24 cellular contexts compared by ENCODE assay signal in the genomic region with DNA sequence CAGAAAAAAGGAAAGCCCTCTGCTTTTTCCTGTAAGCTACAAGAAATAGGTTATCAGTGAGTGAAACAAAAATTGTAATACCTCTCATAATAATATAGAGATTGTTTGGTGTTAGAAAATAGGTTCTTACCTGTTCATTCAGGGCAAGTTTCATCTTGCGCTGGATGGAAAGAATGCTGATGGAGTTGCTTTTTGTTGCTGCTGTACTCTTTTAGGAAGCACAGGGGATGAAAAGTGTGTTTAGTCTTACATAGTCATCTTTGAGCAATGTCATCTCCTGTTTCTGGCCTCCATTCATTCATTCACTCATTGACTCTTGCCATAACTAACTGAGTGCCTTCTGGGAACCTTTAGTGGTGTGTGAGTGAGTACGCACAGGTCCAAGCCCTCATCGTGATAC. TPM values are rescaled to one million over a fixed set of nuclear protein-coding genes. Genes with fewer than 3 reads are reported as not detected.
A peak's percentile ranks its signal among the peaks of the same experiment; 100 is the strongest.
DNase-seq lines count a peak whose midpoint lies in the region; ATAC-seq and TF ChIP-seq lines count a peak whose summit lies in the region.
"Had no signal": no experiment of that assay in that cellular context is flagged by ENCODE, and none has a peak within 500 bp of the region (broad histone marks: within the 10 kb centered on the region; RNA-seq: fewer than 3 reads in every experiment).

No MANE protein-coding gene starts in this region.

- intact Hi-C loops in breast epithelium (cut with DNase I; ENCODE audit: low total_unique reads) (no loop called here), MCF 10A (cut with micrococcal nuclease) (no loop called here), prostate gland (cut with DNase I) (no loop called here)
- intact Hi-C loops in activated T-helper 2 cell treated with anti-CD3 and anti-CD28 coated beads, Interferon-gamma antibody, Interleukin-2, Interleukin-4, amounts not matched to agents 10 μg/mL and 5 μg/mL and 100 μg/mL, durations not matched to agents 14 hours and 24 hours and 36 hours (cut with micrococcal nuclease), result no loop called here

- H3K36me3 ChIP-seq in breast epithelium (no peaks in the 10 kb centered on the region), prostate gland (no peaks in the 10 kb centered on the region)

- H3K9me3 ChIP-seq in breast epithelium, result no peaks in the 10 kb centered on the region
- no peaks in the 10 kb centered on the region for H3K9me3 ChIP-seq in prostate gland

- TF ChIP-seq POLR2A in breast epithelium (IDR thresholded peaks at IDR 0.05) (no peak), prostate gland (IDR thresholded peaks at IDR 0.05) (no peak)

- no TSS peak for BruUV-seq in MCF 10A (replicated peaks; lab: Mats Ljungman, UMichigan)

- WGBS in prostate gland, result 47% methylated on average over 3 of the region's 3 CpGs

- TF ChIP-seq CTCF in breast epithelium (IDR thresholded peaks at IDR 0.05), result no peak
- TF ChIP-seq CTCF in MCF 10A (IDR thresholded peaks at IDR 0.05; ENCODE audit: unreplicated experiment), result no peak
- TF ChIP-seq CTCF in prostate gland (IDR thresholded peaks at IDR 0.05), result no peak

- H3K27ac ChIP-seq in breast epithelium (peak overlapping the region; percentile 54 to 62), epithelial cell of prostate (peak overlapping the region; percentile 29), prostate gland (peak overlapping the region; percentile 39 to 44)
- H3K27ac ChIP-seq: 22Rv1, C4-2B, SK-N-MC had no signal

- H3K27me3 ChIP-seq in breast epithelium (no peaks in the 10 kb centered on the region), prostate gland (replicated peaks; ENCODE audit: insufficient read depth) (no peaks in the 10 kb centered on the region)

- POLR2A ChIA-PET in MCF 10A (lab: Yijun Ruan, JAX), result interaction anchor here (0.6 kb wide), 2 partner anchors 67 to 111 kb away, joined by 3 read pairs; no protein-coding TSS in a partner anchor

- H3K27ac Mint-ChIP-seq in MCF 10A (ENCODE audit: low read depth, unreplicated experiment), result no peak overlapping the region
- H3K27ac Mint-ChIP-seq in activated T-helper 2 cell treated with anti-CD3 and anti-CD28 coated beads, Interferon-gamma antibody, Interleukin-2, Interleukin-4, amounts not matched to agents 10 μg/mL and 5 μg/mL and 100 μg/mL, durations not matched to agents 14 hours and 24 hours and 36 hours, result no peak overlapping the region
- H3K27ac Mint-ChIP-seq: B cell; CD8-positive, alpha-beta memory T cell had no signal

- no peaks in the 10 kb centered on the region for H3K36me3 Mint-ChIP-seq in MCF 10A (ENCODE audit: insufficient read depth, unreplicated experiment)
- no peaks in the 10 kb centered on the region for H3K36me3 Mint-ChIP-seq in activated T-helper 2 cell treated with anti-CD3 and anti-CD28 coated beads, Interferon-gamma antibody, Interleukin-2, Interleukin-4, amounts not matched to agents 10 μg/mL and 5 μg/mL and 100 μg/mL, durations not matched to agents 14 hours and 24 hours and 36 hours (ENCODE audit: low read depth)
- H3K36me3 Mint-ChIP-seq: CD8-positive, alpha-beta memory T cell had no signal

- no peaks in the 10 kb centered on the region for H3K9me3 Mint-ChIP-seq in MCF 10A (ENCODE audit: unreplicated experiment)
- H3K9me3 Mint-ChIP-seq in activated T-helper 2 cell treated with anti-CD3 and anti-CD28 coated beads, Interferon-gamma antibody, Interleukin-2, Interleukin-4, amounts not matched to agents 10 μg/mL and 5 μg/mL and 100 μg/mL, durations not matched to agents 14 hours and 24 hours and 36 hours, result no peaks in the 10 kb centered on the region

- H3K4me1 ChIP-seq in breast epithelium (no peaks in the 10 kb centered on the region), prostate gland (replicated peaks) (peaks cover 4% of the 10 kb centered on the region)

- H3K4me3 Mint-ChIP-seq in MCF 10A (ENCODE audit: unreplicated experiment), result no peak overlapping the region
- H3K4me3 Mint-ChIP-seq in activated T-helper 2 cell treated with anti-CD3 and anti-CD28 coated beads, Interferon-gamma antibody, Interleukin-2, Interleukin-4, amounts not matched to agents 10 μg/mL and 5 μg/mL and 100 μg/mL, durations not matched to agents 14 hours and 24 hours and 36 hours (ENCODE audit: low read depth), result no peak overlapping the region
- H3K4me3 Mint-ChIP-seq: B cell; CD8-positive, alpha-beta memory T cell had no signal

- CTCF ChIA-PET in MCF 10A (lab: Yijun Ruan, JAX), result no interaction called here

- no peak overlapping the region for H3K4me3 ChIP-seq in breast epithelium
- no peak overlapping the region for H3K4me3 ChIP-seq in prostate gland
- H3K4me3 ChIP-seq: SK-N-MC had no signal

- ATAC-seq in HG03025 (IDR thresholded peaks at IDR 0.05; ENCODE audit: low FRiP score, unreplicated experiment) (no peak), HG03045 (IDR thresholded peaks at IDR 0.05; ENCODE audit: unreplicated experiment) (no peak)

- peaks cover 28% of the 10 kb centered on the region for H3K27me3 Mint-ChIP-seq in MCF 10A (ENCODE audit: insufficient read depth, unreplicated experiment)
- H3K27me3 Mint-ChIP-seq in activated T-helper 2 cell treated with anti-CD3 and anti-CD28 coated beads, Interferon-gamma antibody, Interleukin-2, Interleukin-4, amounts not matched to agents 10 μg/mL and 5 μg/mL and 100 μg/mL, durations not matched to agents 14 hours and 24 hours and 36 hours (ENCODE audit: low read depth), result peaks cover 26% of the 10 kb centered on the region

- no peak for DNase-seq in breast epithelium (ENCODE audit: low spot score in 2 of 2)
- no peak for DNase-seq in MCF 10A (ENCODE audit: unreplicated experiment)
- DNase-seq in epithelial cell of prostate (ENCODE audit: low read depth, low spot score), result peak; percentile 43
- peak; percentile 47 for DNase-seq in prostate gland (ENCODE audit: low spot score)
- no peak for DNase-seq in activated T-helper 2 cell treated with anti-CD3 and anti-CD28 coated beads, Interferon-gamma antibody, Interleukin-2, Interleukin-4, amounts not matched to agents 10 μg/mL and 5 μg/mL and 100 μg/mL, durations not matched to agents 14 hours and 24 hours and 36 hours (ENCODE audit: low spot score)
- DNase-seq: CD8-positive, alpha-beta memory T cell; DMS 273 treated with DMSO at 0.1 percent for 48 hours; DMS79 treated with DMSO at 0.1 percent for 48 hours; GF-D8; IMR-90; KG1; NCI-H1092; NCI-H1417 treated with DMSO at 0.1 percent for 48 hours; NCI-H1694 treated with DMSO at 0.1 percent for 48 hours; NCI-H2081; NCI-H2227 treated with DMSO at 0.1 percent for 48 hours; NCI-H69; SIG-M5 had no signal

- H3K4me1 Mint-ChIP-seq in MCF 10A (ENCODE audit: insufficient read depth, unreplicated experiment), result no peaks in the 10 kb centered on the region
- H3K4me1 Mint-ChIP-seq in activated T-helper 2 cell treated with anti-CD3 and anti-CD28 coated beads, Interferon-gamma antibody, Interleukin-2, Interleukin-4, amounts not matched to agents 10 μg/mL and 5 μg/mL and 100 μg/mL, durations not matched to agents 14 hours and 24 hours and 36 hours (ENCODE audit: low read depth), result no peaks in the 10 kb centered on the region
- H3K4me1 Mint-ChIP-seq: B cell; CD8-positive, alpha-beta memory T cell had no signal

RNA-seq across cellular contexts. Expression of a gene that starts 6.4 kb away (rescaled TPM):
- total RNA-seq in breast epithelium (10 to 100 TPM in 2 of 3 donors, 1 to 10 TPM in 1; 3.0 to 52.7 (median 30.5) TPM), MCF 10A (2022) (0.35 and 0.74 TPM in 2 replicates), prostate gland (10 to 100 TPM; 10.2 to 32.8 TPM)
- not detected in 2 replicates for total RNA-seq in activated T-helper 2 cell treated with anti-CD3 and anti-CD28 coated beads, Interferon-gamma antibody, Interleukin-2, Interleukin-4, amounts not matched to agents 10 μg/mL and 5 μg/mL and 100 μg/mL, durations not matched to agents 14 hours and 24 hours and 36 hours
- total RNA-seq: B cell; CD8-positive, alpha-beta memory T cell; IMR-90 had no signal

Comparison
In these comparisons a context has a peak if more than half of its experiments do, and no peak if none do; other contexts are left out.
1. DNase-seq: peak in epithelial cell of prostate (single experiment) and prostate gland (single experiment); none in breast epithelium (0 of 2), MCF 10A (single experiment) and activated T-helper 2 cell treated with anti-CD3 and anti-CD28 coated beads, Interferon-gamma antibody, Interleukin-2, Interleukin-4, amounts not matched to agents 10 μg/mL and 5 μg/mL and 100 μg/mL, durations not matched to agents 14 hours and 24 hours and 36 hours (single experiment).
2. Peak in every context shown above with its lines, with median percentiles within 50 percentile points of each other: H3K27ac ChIP-seq.